ENCODE assay signal across 15 cellular contexts in the genomic region with DNA sequence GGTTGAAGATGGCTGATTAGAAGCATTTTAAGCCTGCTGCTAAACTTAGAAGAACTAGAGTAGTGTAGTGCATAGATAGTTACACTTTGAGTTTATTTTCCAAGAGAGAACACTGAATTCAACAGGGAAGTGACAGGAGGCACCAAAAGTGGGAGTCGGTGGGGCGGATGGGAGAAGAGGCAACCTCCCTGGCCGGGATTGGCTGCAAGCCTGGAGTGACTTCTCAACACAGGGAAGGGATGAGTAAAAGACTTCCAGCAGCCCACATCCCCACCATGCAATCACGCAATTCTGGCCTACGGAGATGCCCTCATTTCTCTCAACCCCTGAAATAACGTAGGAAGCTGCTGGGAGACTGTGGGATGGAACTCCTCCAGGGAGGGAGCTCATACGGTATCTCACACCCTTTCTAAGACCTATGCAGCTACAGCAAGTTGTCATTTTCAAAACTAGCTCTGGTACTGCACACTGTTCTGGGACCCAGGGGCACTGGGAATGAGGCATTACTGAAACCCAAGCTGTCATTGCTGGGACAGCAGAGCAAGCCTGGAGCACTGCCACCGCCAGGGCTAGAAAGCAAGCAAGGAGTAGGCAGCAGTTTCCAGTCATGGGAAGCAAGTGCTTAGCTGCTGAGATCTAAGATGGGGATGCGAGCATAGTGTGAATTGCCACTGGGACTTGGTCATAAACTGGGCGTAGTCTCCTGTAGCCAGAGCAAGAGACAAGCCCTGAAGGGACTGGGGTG.
A peak's percentile ranks its signal among the peaks of the same experiment; 100 is the strongest.
DNase-seq lines count a peak whose midpoint lies in the region; ATAC-seq, FAIRE-seq and TF ChIP-seq lines count a peak whose summit lies in the region.
"Had no signal": no experiment of that assay in that cellular context is flagged by ENCODE, and none has a peak within 500 bp of the region (broad histone marks: within the 10 kb centered on the region; RNA-seq: fewer than 3 reads in every experiment).

No MANE protein-coding gene starts in this region.

- H3K9me3 ChIP-seq in sigmoid colon: peaks cover 0 to 4% (median 0%) of the 10 kb centered on the region in 4 donors
- H3K9me3 ChIP-seq: HAP-1 had no signal

- TF ChIP-seq POLR2A in sigmoid colon (IDR thresholded peaks at IDR 0.05): no peak

- FAIRE-seq in HTR-8/SVneo (lab: Jason Lieb, UNC) (peak; percentile 55), bronchial epithelial cell (lab: Jason Lieb, UNC) (peak; percentile 55)
- FAIRE-seq: GM12878, HepG2 had no signal

- H3K27me3 ChIP-seq in bronchial epithelial cell (ENCODE audit: control insufficient read depth, insufficient read depth, low read length): no peaks in the 10 kb centered on the region
- no peaks in the 10 kb centered on the region for H3K27me3 ChIP-seq in sigmoid colon
- H3K27me3 ChIP-seq: BLaER1 treated with 17β-estradiol and CSF1 and Interleukin-3, amounts not matched to agents 10 nM and 100 nM had no signal

- H3K27ac ChIP-seq in sigmoid colon: no peak overlapping the region
- H3K27ac ChIP-seq: BLaER1 treated with 17β-estradiol and CSF1 and Interleukin-3, amounts not matched to agents 10 nM and 100 nM had no signal

- H3K4me3 ChIP-seq in bronchial epithelial cell (ENCODE audit: low read depth, low read length): no peak overlapping the region
- no peak overlapping the region for H3K4me3 ChIP-seq in sigmoid colon
- H3K4me3 ChIP-seq: BLaER1 treated with 17β-estradiol and CSF1 and Interleukin-3, amounts not matched to agents 10 nM and 100 nM; GM12878; HAP-1 had no signal

- DNase-seq in HTR-8/SVneo (ENCODE audit: insufficient read length, low spot score) (no peak), bronchial epithelial cell (ENCODE audit: low read depth) (no peak), middle frontal gyrus (ENCODE audit: extremely low spot score, low spot score) (peak; percentile 5), sigmoid colon (no peak)
- no peak for DNase-seq in stimulated activated naive CD4-positive, alpha-beta T cell treated with Interleukin-2 at 50 U/mL for 16 hours (lab: John Stamatoyannopoulos, UW)
- DNase-seq in stimulated activated CD4-positive, alpha-beta T cell treated with anti-CD3 and anti-CD28 coated beads, Interleukin-4, amount 100 ng/mL, for 24 hours: no peak
- DNase-seq: Calu3; CD8-positive, alpha-beta T cell; DMS79 treated with DMSO at 0.1 percent for 48 hours; EL had no signal

- TF ChIP-seq EP300 in sigmoid colon (IDR thresholded peaks at IDR 0.05): no peak

- 94 to 97% methylated on average over 10 of the region's 10 CpGs for WGBS in sigmoid colon, 2 donors

- H3K36me3 ChIP-seq in bronchial epithelial cell (ENCODE audit: control insufficient read depth, insufficient read depth, low read length): no peaks in the 10 kb centered on the region
- no peaks in the 10 kb centered on the region for H3K36me3 ChIP-seq in sigmoid colon
- H3K36me3 ChIP-seq: BLaER1 treated with 17β-estradiol and CSF1 and Interleukin-3, amounts not matched to agents 10 nM and 100 nM; HAP-1 had no signal

- no peak for ATAC-seq in GM19452 (IDR thresholded peaks at IDR 0.05; ENCODE audit: unreplicated experiment)
- ATAC-seq: CD8-positive, alpha-beta T cell; GM12878; HepG2 had no signal

- no peaks in the 10 kb centered on the region for H3K4me1 ChIP-seq in sigmoid colon
- H3K4me1 ChIP-seq: BLaER1 treated with 17β-estradiol and CSF1 and Interleukin-3, amounts not matched to agents 10 nM and 100 nM; HAP-1 had no signal

- TF ChIP-seq CTCF in bronchial epithelial cell (IDR thresholded peaks at IDR 0.05; ENCODE audit: insufficient read depth, low read length, severe bottlenecking): no peak
- TF ChIP-seq CTCF in sigmoid colon (IDR thresholded peaks at IDR 0.05): no peak

- intact Hi-C loops in sigmoid colon (cut with DNase I): no loop called here
